23 cellular contexts compared by ENCODE assay signal in the genomic region with DNA sequence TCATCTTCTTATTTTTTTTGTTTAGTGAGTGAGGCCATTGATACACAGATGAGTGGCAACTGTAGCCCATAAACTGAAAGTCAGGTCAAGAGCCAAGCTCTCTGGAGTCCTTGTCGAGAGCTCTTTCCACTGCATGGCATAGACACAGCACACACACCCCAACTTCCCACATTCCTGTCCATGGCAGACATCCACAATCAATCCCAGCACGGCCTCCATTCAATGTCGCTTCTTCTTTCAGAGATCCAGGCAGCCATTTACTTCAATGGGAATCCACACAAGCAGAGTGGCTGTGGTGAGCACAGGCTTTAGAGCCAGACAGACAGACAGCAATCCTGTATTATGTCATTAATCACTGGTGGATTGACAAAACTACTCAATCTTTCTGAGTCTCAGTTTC.
"Had no signal": no experiment of that assay in that cellular context is flagged by ENCODE, and none has a peak within 500 bp of the region (broad histone marks: within the 10 kb centered on the region; RNA-seq: fewer than 3 reads in every experiment).

No MANE protein-coding gene starts in this region.

- H3K9me3 Mint-ChIP-seq: dendritic cell treated with granulocyte-macrophage colony-stimulating factor and Interleukin-4, amounts not matched to agents 40 ng/mL and 50 ng/mL, for 4 days; effector memory CD8-positive, alpha-beta T cell; memory B cell had no signal

- H3K9me3 ChIP-seq: gastroesophageal sphincter, lower lobe of right lung had no signal

- H3K4me3 ChIP-seq: esophagus muscularis mucosa, gastroesophageal sphincter, heart left ventricle, hepatocyte, left lung, lower lobe of right lung had no signal

- H3K27ac ChIP-seq: esophagus muscularis mucosa, foreskin keratinocyte, gastroesophageal sphincter, heart left ventricle, hepatocyte, left lung, lower lobe of right lung had no signal

- H3K27me3 ChIP-seq: esophagus muscularis mucosa, foreskin keratinocyte, gastroesophageal sphincter, heart left ventricle, hepatocyte, left lung had no signal

- H3K4me3 Mint-ChIP-seq: dendritic cell treated with granulocyte-macrophage colony-stimulating factor and Interleukin-4, amounts not matched to agents 40 ng/mL and 50 ng/mL, for 4 days; effector memory CD8-positive, alpha-beta T cell; endodermal cell; immature natural killer cell; memory B cell; naive thymus-derived CD4-positive, alpha-beta T cell had no signal

- H3K27ac Mint-ChIP-seq: dendritic cell treated with granulocyte-macrophage colony-stimulating factor and Interleukin-4, amounts not matched to agents 40 ng/mL and 50 ng/mL, for 4 days; effector memory CD8-positive, alpha-beta T cell; endodermal cell; immature natural killer cell; memory B cell; naive thymus-derived CD4-positive, alpha-beta T cell had no signal

- H3K36me3 Mint-ChIP-seq: immature natural killer cell had no signal

- DNase-seq: cortex of kidney; effector CD8-positive, alpha-beta T cell; effector memory CD8-positive, alpha-beta T cell; endodermal cell; foreskin keratinocyte; heart left ventricle; hypothalamus; immature natural killer cell; kidney; kidney glomerular epithelial cell; left cardiac atrium; left lung; left ventricle myocardium superior; lower lobe of right lung; mammary epithelial cell; mesendoderm; midbrain; naive thymus-derived CD4-positive, alpha-beta T cell had no signal

- H3K4me1 ChIP-seq: esophagus muscularis mucosa, foreskin keratinocyte, gastroesophageal sphincter, heart left ventricle, left lung, lower lobe of right lung had no signal

- ATAC-seq: effector memory CD8-positive, alpha-beta T cell; foreskin keratinocyte; gastroesophageal sphincter; heart left ventricle; left cardiac atrium; left lung; left ventricle myocardium superior; lower lobe of right lung; naive thymus-derived CD4-positive, alpha-beta T cell had no signal

- H3K36me3 ChIP-seq: esophagus muscularis mucosa, gastroesophageal sphincter, heart left ventricle, left lung, lower lobe of right lung had no signal

- H3K4me1 Mint-ChIP-seq: immature natural killer cell had no signal

- H3K27me3 Mint-ChIP-seq: dendritic cell treated with granulocyte-macrophage colony-stimulating factor and Interleukin-4, amounts not matched to agents 40 ng/mL and 50 ng/mL, for 4 days had no signal
